ENCODE assay signal across 16 cellular contexts in the genomic region with DNA sequence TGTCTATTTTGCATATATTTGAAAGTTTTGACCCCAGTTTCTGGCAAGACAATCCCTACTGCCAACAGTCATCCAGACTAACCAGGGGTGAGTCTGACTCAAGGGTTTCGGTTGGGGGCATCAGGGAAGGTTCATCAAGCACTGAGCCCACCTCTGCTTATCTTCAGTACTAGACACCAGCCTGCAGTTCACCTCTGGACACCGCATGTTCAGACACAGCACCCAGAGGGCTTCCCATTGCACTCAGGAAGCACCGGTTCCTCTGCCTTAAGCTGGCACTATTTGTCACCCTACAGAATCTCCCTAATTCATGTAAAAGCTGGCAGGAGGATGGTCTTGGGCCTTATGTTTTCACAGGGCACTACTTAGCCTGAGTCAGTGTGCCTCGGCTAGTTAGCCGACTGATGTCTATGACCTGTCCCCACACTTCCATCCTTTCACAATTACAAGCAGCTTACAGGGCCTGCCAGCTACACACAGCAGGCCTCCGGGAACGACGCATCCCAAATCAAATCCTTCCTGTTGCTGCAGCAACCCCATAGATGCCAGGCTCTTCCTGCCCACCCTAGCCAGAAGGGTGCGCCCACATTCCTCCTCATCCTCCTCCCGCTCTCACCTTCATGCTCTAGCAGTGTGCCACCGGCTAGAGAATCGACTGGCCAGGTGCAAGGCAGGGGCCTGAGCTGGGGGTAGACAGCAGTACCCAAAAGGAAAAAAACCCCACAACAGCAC. TPM values are rescaled to one million over a fixed set of nuclear protein-coding genes. Genes with fewer than 3 reads are reported as not detected.
A peak's percentile ranks its signal among the peaks of the same experiment; 100 is the strongest.
DNase-seq lines count a peak whose midpoint lies in the region; ATAC-seq and TF ChIP-seq lines count a peak whose summit lies in the region.
"Had no signal": no experiment of that assay in that cellular context is flagged by ENCODE, and none has a peak within 500 bp of the region (broad histone marks: within the 10 kb centered on the region; RNA-seq: fewer than 3 reads in every experiment).

No MANE protein-coding gene starts in this region.

- TF ChIP-seq CTCF in adrenal gland (IDR thresholded peaks at IDR 0.05) (no peak), testis (IDR thresholded peaks at IDR 0.05) (no peak)

- H3K4me3 ChIP-seq in adrenal gland (no peak overlapping the region), testis (no peak overlapping the region)
- H3K4me3 ChIP-seq: prostate gland, smooth muscle cell had no signal

- H3K27ac ChIP-seq in adrenal gland (peak overlapping the region in 4 of 5 donors; percentile 41 to 94 (median 66)), testis (peak overlapping the region; percentile 25 to 39)
- H3K27ac ChIP-seq: prostate gland had no signal

- H3K36me3 Mint-ChIP-seq in activated naive CD4-positive, alpha-beta T cell treated with anti-CD3 and anti-CD28 coated beads, Interleukin-2, amount 50 U/mL, for 24 hours = peaks cover 6% of the 10 kb centered on the region
- peaks cover 28% of the 10 kb centered on the region for H3K36me3 Mint-ChIP-seq in activated naive CD4-positive, alpha-beta T cell treated with anti-CD3 and anti-CD28 coated beads, Interleukin-2, amount 10 ng/mL, durations not matched to agents 7 days and 5 days
- H3K36me3 Mint-ChIP-seq in naive B cell = peaks cover 13 to 17% of the 10 kb centered on the region in 2 donors

- no peaks in the 10 kb centered on the region for H3K36me3 ChIP-seq in adrenal gland (replicated peaks in 1 of 2)
- no peaks in the 10 kb centered on the region for H3K36me3 ChIP-seq in testis (ENCODE audit: low read depth, missing control alignments)
- H3K36me3 ChIP-seq: prostate gland had no signal

- intact Hi-C loops in adrenal gland (cut with DNase I) (no loop called here), testis (cut with DNase I; ENCODE audit: low total_unique reads) (no loop called here)

- H3K4me3 Mint-ChIP-seq in activated naive CD4-positive, alpha-beta T cell treated with anti-CD3 and anti-CD28 coated beads, Interleukin-2, amount 50 U/mL, for 24 hours = no peak overlapping the region
- no peak overlapping the region for H3K4me3 Mint-ChIP-seq in activated naive CD4-positive, alpha-beta T cell treated with anti-CD3 and anti-CD28 coated beads, Interleukin-2, amount 10 ng/mL, durations not matched to agents 7 days and 5 days
- peak overlapping the region in 7 of 8 donors; percentile 39 to 78 (median 70) for H3K4me3 Mint-ChIP-seq in naive B cell

- WGBS in adrenal gland, 4 donors = 46 to 67% (median 53%) methylated on average over 9 to 12 of the region's 12 CpGs
- WGBS in testis, 2 donors = 51 to 56% methylated on average over 12 of the region's 12 CpGs

- H3K27me3 ChIP-seq in adrenal gland (no peaks in the 10 kb centered on the region), testis (no peaks in the 10 kb centered on the region)

- peaks cover 30 to 81% of the 10 kb centered on the region in 2 donors for H3K4me1 ChIP-seq in adrenal gland (replicated peaks in 1 of 2)
- peaks cover 47% of the 10 kb centered on the region for H3K4me1 ChIP-seq in testis
- H3K4me1 ChIP-seq: prostate gland had no signal

- H3K27ac Mint-ChIP-seq in activated naive CD4-positive, alpha-beta T cell treated with anti-CD3 and anti-CD28 coated beads, Interleukin-2, amount 50 U/mL, for 24 hours = peak overlapping the region; percentile 68
- H3K27ac Mint-ChIP-seq in activated naive CD4-positive, alpha-beta T cell treated with anti-CD3 and anti-CD28 coated beads, Interleukin-2, amount 10 ng/mL, durations not matched to agents 7 days and 5 days = no peak overlapping the region
- peak overlapping the region; percentile 64 to 85 (median 74) for H3K27ac Mint-ChIP-seq in naive B cell

- H3K27me3 Mint-ChIP-seq in activated naive CD4-positive, alpha-beta T cell treated with anti-CD3 and anti-CD28 coated beads, Interleukin-2, amount 50 U/mL, for 24 hours = no peaks in the 10 kb centered on the region
- peaks cover 4% of the 10 kb centered on the region for H3K27me3 Mint-ChIP-seq in activated naive CD4-positive, alpha-beta T cell treated with anti-CD3 and anti-CD28 coated beads, Interleukin-2, amount 10 ng/mL, durations not matched to agents 7 days and 5 days
- no peaks in the 10 kb centered on the region for H3K27me3 Mint-ChIP-seq in naive B cell
- H3K27me3 Mint-ChIP-seq: T-cell had no signal

- DNase-seq in activated naive CD4-positive, alpha-beta T cell treated with anti-CD3 and anti-CD28 coated beads, Interleukin-2, amount 10 ng/mL, durations not matched to agents 7 days and 5 days = no peak
- DNase-seq in adrenal gland (no peak), naive B cell (no peak), testis (no peak), T-helper 9 cell (no peak)
- DNase-seq: activated naive CD4-positive, alpha-beta T cell treated with anti-CD3 and anti-CD28 coated beads, Interleukin-2, amount 50 U/mL, for 16 hours; COR-L47; effector memory CD4-positive, alpha-beta T cell; NCI-H345; T-cell had no signal

- CTCF ChIA-PET in activated naive CD4-positive, alpha-beta T cell treated with anti-CD3 and anti-CD28 coated beads, Interleukin-2, amount 10 ng/mL, durations not matched to agents 7 days and 5 days (lab: Charles Lee) = interaction anchor here (1.0 to 4.1 kb wide), 3 partner anchors 12 to 98 kb away, joined by 3 to 18 read pairs (median 4); a partner anchor contains a TSS

- H3K9me3 Mint-ChIP-seq in activated naive CD4-positive, alpha-beta T cell treated with anti-CD3 and anti-CD28 coated beads, Interleukin-2, amount 50 U/mL, for 24 hours = no peaks in the 10 kb centered on the region
- H3K9me3 Mint-ChIP-seq in activated naive CD4-positive, alpha-beta T cell treated with anti-CD3 and anti-CD28 coated beads, Interleukin-2, amount 10 ng/mL, durations not matched to agents 7 days and 5 days = no peaks in the 10 kb centered on the region
- peaks cover 0 to 2% (median 0%) of the 10 kb centered on the region in 7 donors for H3K9me3 Mint-ChIP-seq in naive B cell
- H3K9me3 Mint-ChIP-seq: T-cell had no signal

- H3K9me3 ChIP-seq in adrenal gland (replicated peaks in 1 of 3) (no peaks in the 10 kb centered on the region), testis (no peaks in the 10 kb centered on the region)
- H3K9me3 ChIP-seq: prostate gland had no signal

- no peak for TF ChIP-seq POLR2A in adrenal gland (IDR thresholded peaks at IDR 0.05)
- no peak for TF ChIP-seq POLR2A in testis (IDR thresholded peaks at IDR 0.05)

- peak in 1 of 2 donors; percentile 39 for ATAC-seq in naive B cell (ENCODE audit: low read depth in 2 of 2)
- no peak for ATAC-seq in HG02798 (IDR thresholded peaks at IDR 0.05; ENCODE audit: poor library complexity, unreplicated experiment)
- ATAC-seq in GM19455 (IDR thresholded peaks at IDR 0.05; ENCODE audit: unreplicated experiment) = no peak
- ATAC-seq: Right ventricle myocardium inferior, T-cell had no signal

- H3K4me1 Mint-ChIP-seq in activated naive CD4-positive, alpha-beta T cell treated with anti-CD3 and anti-CD28 coated beads, Interleukin-2, amount 50 U/mL, for 24 hours = peaks cover 85% of the 10 kb centered on the region
- H3K4me1 Mint-ChIP-seq in activated naive CD4-positive, alpha-beta T cell treated with anti-CD3 and anti-CD28 coated beads, Interleukin-2, amount 10 ng/mL, durations not matched to agents 7 days and 5 days = peaks cover 52% of the 10 kb centered on the region
- peaks cover 75 to 98% (median 92%) of the 10 kb centered on the region in 3 donors for H3K4me1 Mint-ChIP-seq in naive B cell

RNA-seq across cellular contexts. Expression of a gene that starts 52.5 kb away (rescaled TPM):
- total RNA-seq in adrenal gland = 100 to 1,000 TPM; 134 to 830 (median 180) TPM
- polyA plus RNA-seq in adrenal gland = 1,000 to 10,000 TPM in 1 of 3 donors, 100 to 1,000 TPM in 2; 119 to 1,158 (median 135) TPM
- polyA plus RNA-seq in naive B cell (ENCODE audit: low read depth in 6 of 6) = 100 to 1,000 TPM in 5 of 6 donors, 10 to 100 TPM in 1; 71.3 to 177 (median 131) TPM
- 100 to 1,000 TPM; 102 to 126 TPM for total RNA-seq in testis
- 86.7 TPM for polyA plus RNA-seq in testis (ENCODE audit: insufficient read depth, low read depth, low replicate concordance)

Comparison
In these comparisons a context has a peak if more than half of its experiments do, and no peak if none do; other contexts are left out.
1. H3K4me3 Mint-ChIP-seq: peak in naive B cell (7 of 8); none in activated naive CD4-positive, alpha-beta T cell treated with anti-CD3 and anti-CD28 coated beads, Interleukin-2, amount 50 U/mL, for 24 hours (single experiment) and activated naive CD4-positive, alpha-beta T cell treated with anti-CD3 and anti-CD28 coated beads, Interleukin-2, amount 10 ng/mL, durations not matched to agents 7 days and 5 days (single experiment).